Comparison of ENCODE assay signal across 15 cellular contexts in the genomic region with DNA sequence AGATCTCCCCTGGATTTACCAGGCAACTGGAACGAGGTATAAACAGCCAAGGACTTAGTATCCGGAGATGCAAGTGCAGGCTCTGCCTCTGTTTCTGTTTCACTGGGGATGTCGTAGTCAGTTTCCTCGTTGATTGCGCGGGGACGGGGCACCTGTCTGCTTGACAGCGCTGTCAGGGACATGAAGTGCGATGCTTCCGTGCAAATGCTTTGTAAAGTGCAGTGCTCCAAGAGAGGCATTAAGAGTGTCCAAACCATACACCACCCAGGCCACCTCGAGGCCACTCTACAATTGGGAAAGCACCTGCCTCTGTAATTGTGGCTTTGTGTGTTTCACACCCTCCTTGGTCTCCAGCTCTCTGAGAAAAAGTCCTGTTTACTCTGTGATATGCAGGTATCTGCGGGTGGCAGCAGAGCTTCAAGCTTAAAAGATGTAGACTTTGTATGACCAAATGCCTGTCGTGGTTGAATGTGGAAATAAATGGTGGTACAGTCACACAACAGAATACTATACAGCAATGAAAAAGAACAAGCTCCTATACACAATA.
A peak's percentile ranks its signal among the peaks of the same experiment; 100 is the strongest.
DNase-seq lines count a peak whose midpoint lies in the region; ATAC-seq lines count a peak whose summit lies in the region.
"Had no signal": no experiment of that assay in that cellular context is flagged by ENCODE, and none has a peak within 500 bp of the region (broad histone marks: within the 10 kb centered on the region; RNA-seq: fewer than 3 reads in every experiment).

No MANE protein-coding gene starts in this region.

- H3K4me1 ChIP-seq in effector memory CD4-positive, alpha-beta T cell (ENCODE audit: control insufficient read depth, insufficient read depth, low read length, poor library complexity, severe bottlenecking): peaks cover 40% of the 10 kb centered on the region
- H3K4me1 ChIP-seq: A549, adrenal gland had no signal

- H3K4me3 ChIP-seq in effector memory CD4-positive, alpha-beta T cell (ENCODE audit: insufficient read depth, low read depth, low read length, poor library complexity, severe bottlenecking): peak overlapping the region; percentile 20
- H3K4me3 ChIP-seq: A549, adrenal gland had no signal

- no peaks in the 10 kb centered on the region for H3K9me3 ChIP-seq in effector memory CD4-positive, alpha-beta T cell (ENCODE audit: control insufficient read depth, low read length)
- H3K9me3 ChIP-seq: adrenal gland, neutrophil had no signal

- H3K27me3 Mint-ChIP-seq in activated T-cell treated with anti-CD3 and anti-CD28 coated beads, Interleukin-2, amount 50 U/mL, for 24 hours: no peaks in the 10 kb centered on the region
- H3K27me3 Mint-ChIP-seq in stimulated activated naive CD8-positive, alpha-beta T cell treated with anti-CD3 and anti-CD28 coated beads, Interleukin-15, amount 100 ng/mL, for 72 hours: no peaks in the 10 kb centered on the region

- peaks cover 70% of the 10 kb centered on the region for H3K4me1 Mint-ChIP-seq in activated T-cell treated with anti-CD3 and anti-CD28 coated beads, Interleukin-2, amount 50 U/mL, for 24 hours (ENCODE audit: low read depth)
- peaks cover 69% of the 10 kb centered on the region for H3K4me1 Mint-ChIP-seq in stimulated activated naive CD8-positive, alpha-beta T cell treated with anti-CD3 and anti-CD28 coated beads, Interleukin-15, amount 100 ng/mL, for 72 hours

- peaks cover 4% of the 10 kb centered on the region for H3K9me3 Mint-ChIP-seq in activated T-cell treated with anti-CD3 and anti-CD28 coated beads, Interleukin-2, amount 50 U/mL, for 24 hours
- H3K9me3 Mint-ChIP-seq in stimulated activated naive CD8-positive, alpha-beta T cell treated with anti-CD3 and anti-CD28 coated beads, Interleukin-15, amount 100 ng/mL, for 72 hours: peaks cover 5 to 7% of the 10 kb centered on the region in 2 donors

- H3K27me3 ChIP-seq in effector memory CD4-positive, alpha-beta T cell (replicated peaks; ENCODE audit: control insufficient read depth, insufficient read depth, low read length, poor library complexity, severe bottlenecking): no peaks in the 10 kb centered on the region
- H3K27me3 ChIP-seq: adrenal gland had no signal

- ATAC-seq in stimulated activated naive CD8-positive, alpha-beta T cell treated with anti-CD3 and anti-CD28 coated beads, Interleukin-15, amount 100 ng/mL, for 72 hours: peak; percentile 90
- no peak for ATAC-seq in HG03432 (IDR thresholded peaks at IDR 0.05; ENCODE audit: unreplicated experiment)
- no peak for ATAC-seq in HG03442 (IDR thresholded peaks at IDR 0.05; ENCODE audit: unreplicated experiment)
- ATAC-seq: left ventricle myocardium superior had no signal

- peak overlapping the region; percentile 88 for H3K27ac ChIP-seq in effector memory CD4-positive, alpha-beta T cell (ENCODE audit: insufficient read depth, low read length, poor library complexity, severe bottlenecking)
- H3K27ac ChIP-seq: A549, adrenal gland, neutrophil had no signal

- peaks cover 69% of the 10 kb centered on the region for H3K36me3 Mint-ChIP-seq in activated T-cell treated with anti-CD3 and anti-CD28 coated beads, Interleukin-2, amount 50 U/mL, for 24 hours (ENCODE audit: low read depth)

- peak overlapping the region; percentile 98 for H3K27ac Mint-ChIP-seq in activated T-cell treated with anti-CD3 and anti-CD28 coated beads, Interleukin-2, amount 50 U/mL, for 24 hours
- H3K27ac Mint-ChIP-seq in stimulated activated naive CD8-positive, alpha-beta T cell treated with anti-CD3 and anti-CD28 coated beads, Interleukin-15, amount 100 ng/mL, for 72 hours: peak overlapping the region; percentile 71 to 93

- no peaks in the 10 kb centered on the region for H3K36me3 ChIP-seq in effector memory CD4-positive, alpha-beta T cell (ENCODE audit: control insufficient read depth, insufficient read depth, low read length)
- H3K36me3 ChIP-seq: adrenal gland, neutrophil had no signal

- DNase-seq in activated T-cell treated with anti-CD3 and anti-CD28 coated beads for 1 hour (ENCODE audit: low read depth) (peak; percentile 48), activated T-cell treated with anti-CD3 and anti-CD28 coated beads for 4 hours (no peak), NCI-H2196 treated with DMSO at 0.1 percent for 48 hours (lab: John Stamatoyannopoulos, UW; ENCODE audit: unreplicated experiment) (no peak)
- peak; percentile 75 for DNase-seq in activated T-cell treated with anti-CD3 and anti-CD28 coated beads, Interleukin-2, amount 50 U/mL, for 24 hours
- DNase-seq in effector memory CD4-positive, alpha-beta T cell: peak; percentile 50 to 69 (median 53)
- DNase-seq in stimulated activated naive CD8-positive, alpha-beta T cell treated with anti-CD3 and anti-CD28 coated beads, Interleukin-15, amount 100 ng/mL, for 72 hours: peak; percentile 74 to 86
- DNase-seq: adrenal gland; DMS53; effector CD8-positive, alpha-beta T cell; left ventricle myocardium superior; NCI-H1436 had no signal

- peak overlapping the region; percentile 77 for H3K4me3 Mint-ChIP-seq in activated T-cell treated with anti-CD3 and anti-CD28 coated beads, Interleukin-2, amount 50 U/mL, for 24 hours
- peak overlapping the region; percentile 73 to 83 for H3K4me3 Mint-ChIP-seq in stimulated activated naive CD8-positive, alpha-beta T cell treated with anti-CD3 and anti-CD28 coated beads, Interleukin-15, amount 100 ng/mL, for 72 hours

Comparison
In these comparisons a context has a peak if more than half of its experiments do, and no peak if none do; other contexts are left out.
1. DNase-seq: peak in activated T-cell treated with anti-CD3 and anti-CD28 coated beads for 1 hour (single experiment), activated T-cell treated with anti-CD3 and anti-CD28 coated beads, Interleukin-2, amount 50 U/mL, for 24 hours (single experiment), effector memory CD4-positive, alpha-beta T cell (3 of 3) and stimulated activated naive CD8-positive, alpha-beta T cell treated with anti-CD3 and anti-CD28 coated beads, Interleukin-15, amount 100 ng/mL, for 72 hours (2 of 2); none in activated T-cell treated with anti-CD3 and anti-CD28 coated beads for 4 hours (single experiment) and NCI-H2196 treated with DMSO at 0.1 percent for 48 hours (single experiment).